ENCODE assay signal across 11 cellular contexts in genomic region chr5:145718956-145719355, GRCh38.
DNase-seq lines count a peak whose midpoint lies in the region; ATAC-seq and TF ChIP-seq lines count a peak whose summit lies in the region.
"Had no signal": no experiment of that assay in that cellular context is flagged by ENCODE, and none has a peak within 500 bp of the region (broad histone marks: within the 10 kb centered on the region; RNA-seq: fewer than 3 reads in every experiment).

No MANE protein-coding gene starts in this region.

- ATAC-seq in HG03139 (IDR thresholded peaks at IDR 0.05; ENCODE audit: unreplicated experiment) (no peak), HG03108 (IDR thresholded peaks at IDR 0.05; ENCODE audit: unreplicated experiment) (no peak)
- ATAC-seq: stimulated activated naive CD8-positive, alpha-beta T cell treated with anti-CD3 and anti-CD28 coated beads, Interleukin-15, amount 100 ng/mL, for 72 hours had no signal

- H3K4me1 Mint-ChIP-seq in endodermal cell (no peaks in the 10 kb centered on the region), neural progenitor cell (peaks cover 3% of the 10 kb centered on the region)
- H3K4me1 Mint-ChIP-seq: stimulated activated naive CD8-positive, alpha-beta T cell treated with anti-CD3 and anti-CD28 coated beads, Interleukin-15, amount 100 ng/mL, for 72 hours had no signal

- H3K36me3 ChIP-seq in endodermal cell (ENCODE audit: control insufficient read depth, insufficient read depth, low read length) (no peaks in the 10 kb centered on the region), neural progenitor cell (no peaks in the 10 kb centered on the region)
- H3K36me3 ChIP-seq: right atrium auricular region had no signal

- H3K27me3 Mint-ChIP-seq in endodermal cell (ENCODE audit: insufficient read depth), result no peaks in the 10 kb centered on the region
- H3K27me3 Mint-ChIP-seq in neural progenitor cell (ENCODE audit: insufficient read depth, low read depth), result no peaks in the 10 kb centered on the region
- H3K27me3 Mint-ChIP-seq: stimulated activated naive CD8-positive, alpha-beta T cell treated with anti-CD3 and anti-CD28 coated beads, Interleukin-15, amount 100 ng/mL, for 72 hours had no signal

- H3K4me2 ChIP-seq in neural progenitor cell, result no peak overlapping the region

- no peaks in the 10 kb centered on the region for H3K9me3 Mint-ChIP-seq in endodermal cell
- H3K9me3 Mint-ChIP-seq in neural progenitor cell, result no peaks in the 10 kb centered on the region
- H3K9me3 Mint-ChIP-seq: stimulated activated naive CD8-positive, alpha-beta T cell treated with anti-CD3 and anti-CD28 coated beads, Interleukin-15, amount 100 ng/mL, for 72 hours; T-helper 1 cell treated with Interleukin-12 subunit alpha and Interleukin-12 subunit beta and Interleukin-4 antibody, amounts not matched to agents 30 μg/mL and 1 μg/mL, for 36 hours had no signal

- no peak overlapping the region for H3K4me3 ChIP-seq in endodermal cell (ENCODE audit: low read length)
- no peak overlapping the region for H3K4me3 ChIP-seq in neural progenitor cell
- H3K4me3 ChIP-seq: right atrium auricular region had no signal

- no peaks in the 10 kb centered on the region for H3F3A ChIP-seq in neural progenitor cell (ENCODE audit: low read depth)

- no peaks in the 10 kb centered on the region for H3K79me2 ChIP-seq in neural progenitor cell (ENCODE audit: low read depth)

- 36% methylated on average over 1 of the region's 1 CpG; no CpG with 5 or more reads in 1 of the 2 experiments for WGBS in endodermal cell (ENCODE audit: insufficient coverage in 1 of 2, insufficient read length in 1 of 2), 2 experiments

- H3K27ac Mint-ChIP-seq in endodermal cell (no peak overlapping the region), neural progenitor cell (no peak overlapping the region)
- H3K27ac Mint-ChIP-seq: stimulated activated naive CD8-positive, alpha-beta T cell treated with anti-CD3 and anti-CD28 coated beads, Interleukin-15, amount 100 ng/mL, for 72 hours; T-helper 1 cell treated with Interleukin-12 subunit alpha and Interleukin-12 subunit beta and Interleukin-4 antibody, amounts not matched to agents 30 μg/mL and 1 μg/mL, for 36 hours had no signal

- H3K9me3 ChIP-seq in endodermal cell (ENCODE audit: control insufficient read depth, low read length), result no peaks in the 10 kb centered on the region
- H3K9me3 ChIP-seq in neural progenitor cell (ENCODE audit: low read depth), result no peaks in the 10 kb centered on the region
- H3K9me3 ChIP-seq: right atrium auricular region had no signal

- H3K27ac ChIP-seq in endodermal cell (ENCODE audit: low read depth, low read length) (no peak overlapping the region), neural progenitor cell (no peak overlapping the region)
- H3K27ac ChIP-seq: right atrium auricular region had no signal

- H2AFZ ChIP-seq in neural progenitor cell (replicated peaks), result no peak overlapping the region

- H3K27me3 ChIP-seq in endodermal cell (ENCODE audit: control insufficient read depth, insufficient read depth, low read length, poor library complexity, severe bottlenecking) (no peaks in the 10 kb centered on the region), neural progenitor cell (no peaks in the 10 kb centered on the region)
- H3K27me3 ChIP-seq: right atrium auricular region had no signal

- H4K20me1 ChIP-seq in neural progenitor cell (ENCODE audit: low read depth), result no peaks in the 10 kb centered on the region

- H3K4me3 Mint-ChIP-seq in endodermal cell (no peak overlapping the region), neural progenitor cell (no peak overlapping the region)
- H3K4me3 Mint-ChIP-seq: stimulated activated naive CD8-positive, alpha-beta T cell treated with anti-CD3 and anti-CD28 coated beads, Interleukin-15, amount 100 ng/mL, for 72 hours; T-helper 1 cell treated with Interleukin-12 subunit alpha and Interleukin-12 subunit beta and Interleukin-4 antibody, amounts not matched to agents 30 μg/mL and 1 μg/mL, for 36 hours had no signal

- H3K36me3 Mint-ChIP-seq in endodermal cell (ENCODE audit: low read depth) (no peaks in the 10 kb centered on the region), neural progenitor cell (no peaks in the 10 kb centered on the region)

- peak; percentile 77 for TF ChIP-seq CTCF in endodermal cell (conservative IDR thresholded peaks at IDR 0.05)
- peak; percentile 69 for TF ChIP-seq CTCF in neural progenitor cell (IDR thresholded peaks at IDR 0.05)

- DNase-seq in EL (peak; percentile 45), NCI-H446 treated with DMSO at 0.1 percent for 48 hours (lab: John Stamatoyannopoulos, UW) (peak; percentile 25), endodermal cell (no peak), neural progenitor cell (ENCODE audit: low spot score) (peak; percentile 52), nucleus accumbens (lab: John Stamatoyannopoulos, UW) (no peak), NCI-H345 treated with DMSO at 0.1 percent for 48 hours (lab: John Stamatoyannopoulos, UW; ENCODE audit: unreplicated experiment) (no peak)
- DNase-seq: stimulated activated naive CD8-positive, alpha-beta T cell treated with anti-CD3 and anti-CD28 coated beads, Interleukin-15, amount 100 ng/mL, for 72 hours had no signal

- no peak overlapping the region for H3K9ac ChIP-seq in endodermal cell (ENCODE audit: extremely low read depth, low read length, poor library complexity, severe bottlenecking)
- no peak overlapping the region for H3K9ac ChIP-seq in neural progenitor cell

- H3K4me1 ChIP-seq in endodermal cell (ENCODE audit: control insufficient read depth, insufficient read depth, low read length), result no peaks in the 10 kb centered on the region
- no peaks in the 10 kb centered on the region for H3K4me1 ChIP-seq in neural progenitor cell
- H3K4me1 ChIP-seq: right atrium auricular region had no signal

Comparison
In these comparisons a context has a peak if more than half of its experiments do, and no peak if none do; other contexts are left out.
1. DNase-seq: peak in EL (single experiment), NCI-H446 treated with DMSO at 0.1 percent for 48 hours (single experiment) and neural progenitor cell (single experiment); none in endodermal cell (single experiment), nucleus accumbens (0 of 56) and NCI-H345 treated with DMSO at 0.1 percent for 48 hours (single experiment).